ENCODE assay signal across 9 cellular contexts in genomic region chr21:43352568-43353281, GRCh38.
A peak's percentile ranks its signal among the peaks of the same experiment; 100 is the strongest.
DNase-seq lines count a peak whose midpoint lies in the region; ATAC-seq, FAIRE-seq and TF ChIP-seq lines count a peak whose summit lies in the region.
"Had no signal": no experiment of that assay in that cellular context is flagged by ENCODE, and none has a peak within 500 bp of the region (broad histone marks: within the 10 kb centered on the region; RNA-seq: fewer than 3 reads in every experiment).

No MANE protein-coding gene starts in this region.

- 78 to 85% methylated on average over 15 to 16 of the region's 16 CpGs for WGBS in esophagus squamous epithelium, 2 donors

- ATAC-seq in GM19397 (IDR thresholded peaks at IDR 0.05; ENCODE audit: unreplicated experiment) (peak; percentile 51), HG03460 (IDR thresholded peaks at IDR 0.05; ENCODE audit: unreplicated experiment) (peak; percentile 64), HG02870 (IDR thresholded peaks at IDR 0.05; ENCODE audit: unreplicated experiment) (no peak)

- DNase-seq in Caco-2 (peak in 1 of 2 experiments; percentile 59), bronchial epithelial cell (ENCODE audit: low read depth) (no peak), esophagus squamous epithelium (lab: John Stamatoyannopoulos, UW) (no peak), hippocampal formation (lab: John Stamatoyannopoulos, UW) (no peak), DMS79 treated with DMSO at 0.1 percent for 48 hours (lab: John Stamatoyannopoulos, UW) (no peak)

- peak overlapping the region; percentile 57 for H3K27ac Mint-ChIP-seq in Caco-2 (ENCODE audit: unreplicated experiment)
- H3K27ac Mint-ChIP-seq: dendritic cell treated with granulocyte-macrophage colony-stimulating factor and Interleukin-4, amounts not matched to agents 40 ng/mL and 50 ng/mL, for 4 days had no signal

- FAIRE-seq in bronchial epithelial cell (lab: Jason Lieb, UNC) = peak; percentile 76

- no peaks in the 10 kb centered on the region for H3K27me3 Mint-ChIP-seq in Caco-2 (ENCODE audit: insufficient read depth, unreplicated experiment)

- H3K4me3 ChIP-seq in Caco-2 (ENCODE audit: low read depth, low read length) (no peak overlapping the region), bronchial epithelial cell (ENCODE audit: low read depth, low read length) (no peak overlapping the region), esophagus squamous epithelium (no peak overlapping the region)

- H3K4me3 Mint-ChIP-seq in Caco-2 (ENCODE audit: unreplicated experiment) = no peak overlapping the region
- H3K4me3 Mint-ChIP-seq: dendritic cell treated with granulocyte-macrophage colony-stimulating factor and Interleukin-4, amounts not matched to agents 40 ng/mL and 50 ng/mL, for 4 days had no signal

- peak overlapping the region in 1 of 4 donors; percentile 27 for H3K27ac ChIP-seq in esophagus squamous epithelium

- no TSS peak for BruUV-seq in Caco-2 (replicated peaks; lab: Mats Ljungman, UMichigan)

- peaks cover 11% of the 10 kb centered on the region for H3K4me1 Mint-ChIP-seq in Caco-2 (ENCODE audit: low read depth, unreplicated experiment)

- H3K27me3 ChIP-seq in Caco-2 (replicated peaks; ENCODE audit: control insufficient read depth, insufficient read depth, low read length) (no peaks in the 10 kb centered on the region), bronchial epithelial cell (ENCODE audit: control insufficient read depth, insufficient read depth, low read length) (no peaks in the 10 kb centered on the region), esophagus squamous epithelium (no peaks in the 10 kb centered on the region)

- TF ChIP-seq POLR2A in esophagus squamous epithelium (IDR thresholded peaks at IDR 0.05) = peak in 1 of 4 donors; percentile 42

- H3K36me3 Mint-ChIP-seq in Caco-2 (ENCODE audit: insufficient read depth, unreplicated experiment) = no peaks in the 10 kb centered on the region

- H3K36me3 ChIP-seq in Caco-2 (ENCODE audit: control insufficient read depth, insufficient read depth, low read length) (no peaks in the 10 kb centered on the region), bronchial epithelial cell (ENCODE audit: control insufficient read depth, insufficient read depth, low read length) (no peaks in the 10 kb centered on the region), esophagus squamous epithelium (no peaks in the 10 kb centered on the region)

- H3K9me3 ChIP-seq in Caco-2 = no peaks in the 10 kb centered on the region
- H3K9me3 ChIP-seq in esophagus squamous epithelium = no peaks in the 10 kb centered on the region

- no peaks in the 10 kb centered on the region for H3K9me3 Mint-ChIP-seq in Caco-2 (ENCODE audit: unreplicated experiment)
- H3K9me3 Mint-ChIP-seq: dendritic cell treated with granulocyte-macrophage colony-stimulating factor and Interleukin-4, amounts not matched to agents 40 ng/mL and 50 ng/mL, for 4 days had no signal

- CTCF ChIA-PET in Caco-2 (lab: Charles Lee) = no interaction called here

- intact Hi-C loops in Caco-2 (cut with micrococcal nuclease; ENCODE audit: unreplicated experiment) (no loop called here), esophagus squamous epithelium (cut with DNase I) (no loop called here)

- H3K4me1 ChIP-seq in Caco-2 (peaks cover 5% of the 10 kb centered on the region; the same call in 1 of the 2 replicates), esophagus squamous epithelium (peaks cover 0 to 26% (median 5%) of the 10 kb centered on the region in 3 donors)

- POLR2A ChIA-PET in Caco-2 (lab: Charles Lee) = no interaction called here

- TF ChIP-seq CTCF in Caco-2 (IDR thresholded peaks at IDR 0.05; ENCODE audit: insufficient read depth in 1 of 2, low read depth in 1 of 2, low read length in 1 of 2, severe bottlenecking in 1 of 2, unreplicated experiment in 1 of 2) = no peak
- no peak for TF ChIP-seq CTCF in bronchial epithelial cell (IDR thresholded peaks at IDR 0.05; ENCODE audit: insufficient read depth, low read length, severe bottlenecking)
- TF ChIP-seq CTCF in esophagus squamous epithelium (IDR thresholded peaks at IDR 0.05) = no peak
